ENCODE assay signal across 27 cellular contexts in the genomic region with DNA sequence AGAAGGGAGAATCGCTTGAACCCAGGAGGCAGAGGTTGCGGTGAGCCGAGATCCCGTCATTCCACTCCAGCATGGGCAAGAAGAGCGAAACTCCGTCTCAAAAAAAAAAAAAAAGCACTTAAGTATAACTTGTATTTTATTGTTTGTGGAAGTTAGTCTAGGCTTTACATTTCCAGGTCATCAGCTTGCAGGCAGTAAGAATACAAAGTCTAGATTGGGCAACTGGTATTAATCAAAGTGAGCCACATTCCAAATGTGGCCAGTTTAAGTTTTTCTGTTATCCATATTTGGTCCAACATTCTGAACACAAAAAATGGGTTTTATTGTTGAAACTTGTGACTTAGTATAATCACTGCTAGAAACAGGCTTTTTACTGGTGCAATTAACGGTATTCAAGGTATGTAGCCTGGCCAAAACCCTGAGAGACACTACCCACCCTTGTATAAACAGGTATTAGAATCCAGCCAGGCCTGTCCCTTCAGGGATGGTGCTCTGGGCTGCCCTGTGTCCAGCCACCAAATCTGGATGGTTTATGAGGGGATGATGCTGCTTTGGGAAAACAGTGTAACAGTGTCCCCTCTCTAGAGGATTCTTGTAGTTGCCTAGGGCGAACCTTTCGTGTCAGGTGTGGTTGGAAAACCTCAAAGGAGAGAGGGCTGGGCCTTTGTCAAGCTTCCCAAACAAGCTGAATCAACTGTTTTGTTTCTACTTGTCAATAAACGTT.
"Had no signal": no experiment of that assay in that cellular context is flagged by ENCODE, and none has a peak within 500 bp of the region (broad histone marks: within the 10 kb centered on the region; RNA-seq: fewer than 3 reads in every experiment).

No MANE protein-coding gene starts in this region.

- H3K9me3 ChIP-seq: body of pancreas, colonic mucosa, heart right ventricle, ovary, prostate gland, sigmoid colon, tibial nerve had no signal

- H3K27me3 ChIP-seq: body of pancreas, colonic mucosa, foreskin keratinocyte, heart right ventricle, ovary, sigmoid colon, tibial nerve had no signal

- H3K4me3 ChIP-seq: body of pancreas, colonic mucosa, heart right ventricle, ovary, prostate gland, sigmoid colon, tibial nerve had no signal

- H3K27ac Mint-ChIP-seq: activated CD4-positive, alpha-beta T cell treated with anti-CD3 and anti-CD28 coated beads for 36 hours; activated CD8-positive, alpha-beta memory T cell treated with anti-CD3 and anti-CD28 coated beads, Interleukin-2, amount 10 ng/mL, durations not matched to agents 7 days and 5 days; activated CD8-positive, alpha-beta T cell treated with anti-CD3 and anti-CD28 coated beads, Interleukin-2, amount 10 ng/mL, durations not matched to agents 7 days and 5 days; activated naive CD8-positive, alpha-beta T cell; activated T-cell treated with anti-CD3 and anti-CD28 coated beads, Interleukin-2, amount 50 U/mL, for 72 hours; effector memory CD8-positive, alpha-beta T cell; naive thymus-derived CD4-positive, alpha-beta T cell; stimulated activated effector memory CD8-positive, alpha-beta T cell treated with anti-CD3 and anti-CD28 coated beads, Interleukin-12 subunit alpha, Interleukin-12 subunit beta, amount 100 ng/mL, for 72 hours; stimulated activated naive CD8-positive, alpha-beta T cell treated with anti-CD3 and anti-CD28 coated beads, Interleukin-15, Interleukin-2, amounts not matched to agents 100 ng/mL and 50 ng/mL, for 24 hours; T-cell; T-helper 2 cell treated with Interferon-gamma antibody and Interleukin-4, amounts not matched to agents 5 μg/mL and 100 μg/mL, for 36 hours had no signal

- H3K9me3 Mint-ChIP-seq: activated T-cell treated with anti-CD3 and anti-CD28 coated beads, Interleukin-2, amount 50 U/mL, for 72 hours; effector memory CD8-positive, alpha-beta T cell; naive thymus-derived CD4-positive, alpha-beta T cell; stimulated activated effector memory CD8-positive, alpha-beta T cell treated with anti-CD3 and anti-CD28 coated beads, Interleukin-12 subunit alpha, Interleukin-12 subunit beta, amount 100 ng/mL, for 72 hours; stimulated activated naive CD8-positive, alpha-beta T cell treated with anti-CD3 and anti-CD28 coated beads, Interleukin-15, Interleukin-2, amounts not matched to agents 100 ng/mL and 50 ng/mL, for 24 hours; T-cell; T-helper 2 cell treated with Interferon-gamma antibody and Interleukin-4, amounts not matched to agents 5 μg/mL and 100 μg/mL, for 36 hours had no signal

- H3K36me3 ChIP-seq: colonic mucosa, heart right ventricle, ovary, prostate gland, sigmoid colon had no signal

- ATAC-seq: activated CD4-positive, alpha-beta T cell treated with anti-CD3 and anti-CD28 coated beads for 36 hours; activated CD8-positive, alpha-beta memory T cell treated with anti-CD3 and anti-CD28 coated beads, Interleukin-2, amount 10 ng/mL, durations not matched to agents 7 days and 5 days; activated CD8-positive, alpha-beta T cell treated with anti-CD3 and anti-CD28 coated beads, Interleukin-2, amount 10 ng/mL, durations not matched to agents 7 days and 5 days; activated T-cell treated with anti-CD3 and anti-CD28 coated beads, Interleukin-2, amount 50 U/mL, for 72 hours; body of pancreas; effector memory CD8-positive, alpha-beta T cell; foreskin keratinocyte; heart right ventricle; naive thymus-derived CD4-positive, alpha-beta T cell; stimulated activated effector memory CD8-positive, alpha-beta T cell treated with anti-CD3 and anti-CD28 coated beads, Interleukin-12 subunit alpha, Interleukin-12 subunit beta, amount 100 ng/mL, for 72 hours; T-cell had no signal

- H3K36me3 Mint-ChIP-seq: activated CD8-positive, alpha-beta memory T cell treated with anti-CD3 and anti-CD28 coated beads, Interleukin-2, amount 10 ng/mL, durations not matched to agents 7 days and 5 days; stimulated activated effector memory CD8-positive, alpha-beta T cell treated with anti-CD3 and anti-CD28 coated beads, Interleukin-12 subunit alpha, Interleukin-12 subunit beta, amount 100 ng/mL, for 72 hours had no signal

- H3K27ac ChIP-seq: body of pancreas, colonic mucosa, foreskin keratinocyte, heart right ventricle, ovary, prostate gland, sigmoid colon had no signal

- H3K27me3 Mint-ChIP-seq: activated CD4-positive, alpha-beta T cell treated with anti-CD3 and anti-CD28 coated beads for 36 hours; activated CD8-positive, alpha-beta memory T cell treated with anti-CD3 and anti-CD28 coated beads, Interleukin-2, amount 10 ng/mL, durations not matched to agents 7 days and 5 days; activated naive CD8-positive, alpha-beta T cell; effector memory CD8-positive, alpha-beta T cell; stimulated activated naive CD8-positive, alpha-beta T cell treated with anti-CD3 and anti-CD28 coated beads, Interleukin-15, Interleukin-2, amounts not matched to agents 100 ng/mL and 50 ng/mL, for 24 hours; T-cell had no signal

- H3K4me3 Mint-ChIP-seq: activated CD4-positive, alpha-beta T cell treated with anti-CD3 and anti-CD28 coated beads for 36 hours; activated CD8-positive, alpha-beta memory T cell treated with anti-CD3 and anti-CD28 coated beads, Interleukin-2, amount 10 ng/mL, durations not matched to agents 7 days and 5 days; activated CD8-positive, alpha-beta T cell treated with anti-CD3 and anti-CD28 coated beads, Interleukin-2, amount 10 ng/mL, durations not matched to agents 7 days and 5 days; activated naive CD8-positive, alpha-beta T cell; activated T-cell treated with anti-CD3 and anti-CD28 coated beads, Interleukin-2, amount 50 U/mL, for 72 hours; effector memory CD8-positive, alpha-beta T cell; naive thymus-derived CD4-positive, alpha-beta T cell; stimulated activated effector memory CD8-positive, alpha-beta T cell treated with anti-CD3 and anti-CD28 coated beads, Interleukin-12 subunit alpha, Interleukin-12 subunit beta, amount 100 ng/mL, for 72 hours; stimulated activated naive CD8-positive, alpha-beta T cell treated with anti-CD3 and anti-CD28 coated beads, Interleukin-15, Interleukin-2, amounts not matched to agents 100 ng/mL and 50 ng/mL, for 24 hours; T-cell; T-helper 2 cell treated with Interferon-gamma antibody and Interleukin-4, amounts not matched to agents 5 μg/mL and 100 μg/mL, for 36 hours had no signal

- DNase-seq: activated CD4-positive, alpha-beta T cell treated with anti-CD3 and anti-CD28 coated beads for 36 hours; activated CD4-positive, CD25-positive, alpha-beta regulatory T cell; activated CD8-positive, alpha-beta memory T cell treated with anti-CD3 and anti-CD28 coated beads, Interleukin-2, amount 10 ng/mL, durations not matched to agents 7 days and 5 days; activated CD8-positive, alpha-beta T cell treated with anti-CD3 and anti-CD28 coated beads, Interleukin-2, amount 10 ng/mL, durations not matched to agents 7 days and 5 days; activated naive CD4-positive, alpha-beta T cell treated with Interleukin-2 at 50 U/mL for 16 hours; activated T-cell treated with anti-CD3 and anti-CD28 coated beads, Interleukin-2, amount 50 U/mL, for 72 hours; aorta; body of pancreas; cerebellar nuclear complex; colonic mucosa; effector memory CD8-positive, alpha-beta T cell; erythroblast; foreskin keratinocyte; heart right ventricle; naive thymus-derived CD4-positive, alpha-beta T cell; ovary; retina; sigmoid colon; small intestine; stimulated activated CD4-positive, alpha-beta T cell treated with anti-CD3 and anti-CD28 coated beads, Interleukin-4, amount 100 ng/mL, for 24 hours; T-cell had no signal

- H3K4me1 ChIP-seq: body of pancreas, colonic mucosa, foreskin keratinocyte had no signal
